In the genomic region with DNA sequence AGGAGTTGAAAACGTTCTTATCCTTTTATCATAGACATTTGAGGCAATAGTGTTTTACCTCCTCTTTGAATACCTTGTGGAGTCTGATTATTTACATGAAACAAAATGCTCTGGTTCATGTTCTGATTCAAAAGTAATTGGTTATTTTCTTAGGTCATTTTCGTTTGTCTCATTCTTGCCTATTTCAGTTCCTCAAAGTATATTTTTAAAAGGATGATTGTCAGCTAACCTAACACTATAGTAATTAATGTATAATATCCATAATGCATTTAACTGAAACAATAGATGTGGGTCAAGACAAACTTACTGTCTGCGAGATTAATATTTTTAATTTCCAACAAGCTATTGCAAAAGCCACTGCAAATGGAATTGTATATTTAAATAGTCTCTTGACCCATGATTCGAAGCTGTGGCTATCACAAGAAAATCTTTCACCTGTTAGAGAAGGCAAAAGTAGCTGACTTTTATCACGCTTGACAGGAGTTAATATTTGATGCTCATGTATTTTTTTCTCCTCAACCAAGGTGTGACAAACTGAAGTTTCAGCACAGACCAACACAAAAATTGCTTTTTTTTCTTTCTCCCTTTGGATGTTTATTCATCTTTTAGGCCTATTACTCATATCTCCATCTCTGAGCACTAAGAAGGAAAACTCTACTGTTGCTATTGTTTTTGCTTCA, we compare ENCODE assay signal across 9 cellular contexts. TPM values are rescaled to one million over a fixed set of nuclear protein-coding genes. Genes with fewer than 3 reads are reported as not detected.
DNase-seq lines count a peak whose midpoint lies in the region; ATAC-seq and FAIRE-seq lines count a peak whose summit lies in the region.
"Not testable (repeated sequence)": the region's sequence is repeated elsewhere in the genome, so short reads cannot be mapped to it uniquely, and the experiment has no call there.
"Had no signal": no experiment of that assay in that cellular context is flagged by ENCODE, and none has a peak within 500 bp of the region (broad histone marks: within the 10 kb centered on the region; RNA-seq: fewer than 3 reads in every experiment).

No MANE protein-coding gene starts in this region.

- H3K27me3 Mint-ChIP-seq in naive B cell, result not testable (repeated sequence)

- DNase-seq in GM18507 (ENCODE audit: extremely low spot score, insufficient read length, low read depth); naive B cell: not testable (repeated sequence)

- H3K27ac Mint-ChIP-seq in naive B cell, result peak overlapping the region; percentile 65 to 96 (median 88)

- H3K9me3 Mint-ChIP-seq in naive B cell, result not testable (repeated sequence)

- peak overlapping the region in 4 of 8 donors; percentile 40 to 83 (median 70) for H3K4me3 Mint-ChIP-seq in naive B cell

- not testable (repeated sequence) for H3K36me3 Mint-ChIP-seq in naive B cell

- ATAC-seq in GM19025 (IDR thresholded peaks at IDR 0.05; ENCODE audit: low read depth, unreplicated experiment) (peak; percentile 47), GM19468 (IDR thresholded peaks at IDR 0.05; ENCODE audit: extremely low read depth, unreplicated experiment) (peak; percentile 51), GM21737 (IDR thresholded peaks at IDR 0.05; ENCODE audit: unreplicated experiment) (peak; percentile 66), HG02884 (IDR thresholded peaks at IDR 0.05; ENCODE audit: unreplicated experiment) (peak; percentile 59), HG03103 (IDR thresholded peaks at IDR 0.05; ENCODE audit: low read depth, unreplicated experiment) (peak; percentile 55), HG03460 (IDR thresholded peaks at IDR 0.05; ENCODE audit: unreplicated experiment) (peak; percentile 49)
- ATAC-seq in naive B cell (ENCODE audit: low read depth in 2 of 2), result not testable (repeated sequence)

- FAIRE-seq in GM18507 (lab: Jason Lieb, UNC), result peak; percentile 97

- H3K4me1 Mint-ChIP-seq in naive B cell, result peaks cover 21 to 27% (median 22%) of the 10 kb centered on the region in 3 donors

RNA-seq across cellular contexts. Expression of gene OR2T2, which starts 5.2 kb away (rescaled TPM):
- under 1 TPM in 3 of 6 donors, not detected in 3; 0.19 to 0.71 (median 0.53) TPM for polyA plus RNA-seq in naive B cell (ENCODE audit: low read depth in 6 of 6)
- polyA plus RNA-seq: small intestine had no signal

RNA-seq across cellular contexts. Expression of gene OR2T3, which starts 22.5 kb away (rescaled TPM):
- polyA plus RNA-seq in naive B cell (ENCODE audit: low read depth in 6 of 6), result under 1 TPM in 2 of 6 donors, not detected in 4; 0.32 to 0.59 TPM
- polyA plus RNA-seq: small intestine had no signal

RNA-seq across cellular contexts. Expression of gene OR2T5, which starts 37.8 kb away (rescaled TPM):
- polyA plus RNA-seq in naive B cell (ENCODE audit: low read depth in 6 of 6), result not detected
- polyA plus RNA-seq: small intestine had no signal

RNA-seq across cellular contexts. Expression of gene OR2T1, which starts 47.8 kb away (rescaled TPM):
- not detected for polyA plus RNA-seq in naive B cell (ENCODE audit: low read depth in 6 of 6)
- polyA plus RNA-seq: small intestine had no signal

RNA-seq across cellular contexts. Expression of gene OR2G6, which starts 57.3 kb away (rescaled TPM):
- under 1 TPM in 4 of 6 donors, not detected in 2; 0.19 to 0.80 (median 0.49) TPM for polyA plus RNA-seq in naive B cell (ENCODE audit: low read depth in 6 of 6)
- polyA plus RNA-seq: small intestine had no signal
